1 cellular context compared by ENCODE assay signal in genomic region chr1:199843856-199844255, GRCh38.
TF ChIP-seq lines count a peak whose summit lies in the region.

No MANE protein-coding gene starts in this region.

TF ChIP-seq in A549, 52 proteins besides CTCF, POLR2A, EP300 and RAD21 (continued from another document):
- TF ChIP-seq USF2 (IDR thresholded peaks at IDR 0.05) (no peak), RFX5 (IDR thresholded peaks at IDR 0.05) (no peak), CHD2 (IDR thresholded peaks at IDR 0.05; ENCODE audit: low read length, partially characterized antibody) (no peak), RCOR1 (IDR thresholded peaks at IDR 0.05; ENCODE audit: low read depth, low read length) (no peak), HMGXB4 (CRISPR knock-in tag; IDR thresholded peaks at IDR 0.05; ENCODE audit: borderline replicate concordance) (no peak), MAZ (IDR thresholded peaks at IDR 0.05; ENCODE audit: borderline replicate concordance, low read depth, low read length) (no peak), RARB (CRISPR knock-in tag; IDR thresholded peaks at IDR 0.05) (no peak), NFE2L2 (conservative IDR thresholded peaks at IDR 0.05; ENCODE audit: low read length) (no peak), ZFP36 (IDR thresholded peaks at IDR 0.05; ENCODE audit: borderline replicate concordance, partially characterized antibody) (no peak), HOXA7 (CRISPR knock-in tag; IDR thresholded peaks at IDR 0.05) (no peak), ZSCAN20 (CRISPR knock-in tag; IDR thresholded peaks at IDR 0.05) (no peak), HES2 (IDR thresholded peaks at IDR 0.05) (no peak), BHLHE40 (IDR thresholded peaks at IDR 0.05; ENCODE audit: low read depth, low read length) (no peak), TFCP2L1 (CRISPR knock-in tag; IDR thresholded peaks at IDR 0.05) (no peak), PBX3 (IDR thresholded peaks at IDR 0.05) (no peak), JUN (IDR thresholded peaks at IDR 0.05) (no peak)
